In genomic region chr18:76821356-76821874, GRCh38 we compare ENCODE assay signal across 7 cellular contexts. TPM values are rescaled to one million over a fixed set of nuclear protein-coding genes. Genes with fewer than 3 reads are reported as not detected.
A peak's percentile ranks its signal among the peaks of the same experiment; 100 is the strongest.
DNase-seq lines count a peak whose midpoint lies in the region; ATAC-seq, FAIRE-seq and TF ChIP-seq lines count a peak whose summit lies in the region.

No MANE protein-coding gene starts in this region.

- in situ Hi-C loops in GM12878 (cut with MboI), result no loop called here

- no TSS peak for BruUV-seq in GM12878 (replicated peaks; lab: Mats Ljungman, UMichigan)

- no peak for FAIRE-seq in GM12878 (lab: Jason Lieb, UNC)

- no peak for DNase-seq in Jurkat, Clone E6-1 (ENCODE audit: low read depth, low spot score)
- DNase-seq in GM12878 (ENCODE audit: low read depth, low spot score) (no peak), lung (ENCODE audit: low spot score) (no peak), aorta (no peak), GM03348 (ENCODE audit: low spot score) (no peak), pons (ENCODE audit: low spot score) (no peak)

- peaks cover 7% of the 10 kb centered on the region for H3K4me1 ChIP-seq in GM12878 (ENCODE audit: control insufficient read depth, insufficient read depth, low read length)
- H3K4me1 ChIP-seq in lung (ENCODE audit: control insufficient read depth in 2 of 2, insufficient read depth in 2 of 2, low read length in 2 of 2), result peaks cover 4 to 10% of the 10 kb centered on the region in 2 donors
- H3K4me1 ChIP-seq in aorta (ENCODE audit: control insufficient read depth in 1 of 2, insufficient read depth in 2 of 2, low read length in 2 of 2), result peaks cover 0 to 3% of the 10 kb centered on the region in 2 donors

- CTCF ChIA-PET in GM12878 (lab: Yijun Ruan, JAX), result interaction anchor here (1.0 to 5.8 kb wide), 5 partner anchors 9 to 160 kb away, joined by 3 to 90 read pairs (median 4); no protein-coding TSS in a partner anchor

- intact Hi-C loops in GM12878 (cut with micrococcal nuclease; ENCODE audit: unreplicated experiment) (loop anchor here (5.0 to 10.0 kb wide), 3 partner anchors 236 to 327 kb away; partner anchors contain the start of gene ZNF516), aorta (cut with DNase I) (no loop called here)

- H3K9me3 ChIP-seq in GM12878 (replicated peaks; ENCODE audit: control insufficient read depth, insufficient read depth, low read length) (no peaks in the 10 kb centered on the region), lung (ENCODE audit: control insufficient read depth in 2 of 2, insufficient read depth in 1 of 2, low read length in 1 of 2) (no peaks in the 10 kb centered on the region), aorta (ENCODE audit: control insufficient read depth, low read length) (no peaks in the 10 kb centered on the region)

- H3K4me3 ChIP-seq in Jurkat, Clone E6-1 (ENCODE audit: low read length), result peak overlapping the region; percentile 94
- H3K4me3 ChIP-seq in GM12878 (peak overlapping the region; percentile 100), lung (peak overlapping the region; percentile 96), aorta (ENCODE audit: low read length in 2 of 2) (peak overlapping the region; percentile 67 to 83)

- POLR2A ChIA-PET in GM12878 (lab: Charles Lee), result interaction anchor here (0.5 to 1.4 kb wide), 5 partner anchors 9 to 328 kb away, joined by 3 to 5 read pairs (median 3); no protein-coding TSS in a partner anchor

- 0 out of 4 replicates have a peak, but pooled peaks cover 0 to 2% of the 10 kb centered on the region in 2 experiments for H3K36me3 ChIP-seq in GM12878 (ENCODE audit: control insufficient read depth in 2 of 2, insufficient read depth in 2 of 2, low read length in 1 of 2)
- H3K36me3 ChIP-seq in lung (ENCODE audit: control insufficient read depth in 2 of 2, insufficient read depth in 2 of 2, low read length in 2 of 2), result peaks cover 0 to under 1% of the 10 kb centered on the region in 2 donors
- H3K36me3 ChIP-seq in aorta (ENCODE audit: control insufficient read depth in 1 of 2, insufficient read depth in 2 of 2, low read length in 1 of 2), result no peaks in the 10 kb centered on the region

- peak overlapping the region; percentile 71 for H2AFZ ChIP-seq in GM12878 (ENCODE audit: control insufficient read depth, low read depth, low read length)

- ATAC-seq in GM19043 (IDR thresholded peaks at IDR 0.05; ENCODE audit: low read depth, unreplicated experiment) (peak; percentile 11), GM12878 (peak; percentile 42), lung (ENCODE audit: insufficient read depth, low FRiP score) (peak; percentile 12), aorta (ENCODE audit: low FRiP score) (no peak)

- RAD21 ChIA-PET in GM12878 (lab: Charles Lee; ENCODE audit: unreplicated experiment), result interaction anchor here (1.0 to 1.8 kb wide), 3 partner anchors 7 to 9 kb away, joined by 4 to 5 read pairs (median 4); no protein-coding TSS in a partner anchor

- TF ChIP-seq CTCF in GM12878 (IDR thresholded peaks at IDR 0.05 in 2 of 3, conservative IDR thresholded peaks at IDR 0.05 in 1 of 3; ENCODE audit: control insufficient read depth in 2 of 3, extremely low read depth in 1 of 3, insufficient read depth in 1 of 3, low read depth in 3 of 3, low read length in 3 of 3) (no peak), lung (IDR thresholded peaks at IDR 0.05; ENCODE audit: control extremely low read depth, extremely low read depth) (no peak)

- TF ChIP-seq RAD21 in GM12878 (IDR thresholded peaks at IDR 0.05; ENCODE audit: insufficient read depth, low read depth, low read length), result no peak

- peak overlapping the region; percentile 68 for H3K4me2 ChIP-seq in GM12878 (ENCODE audit: control insufficient read depth, insufficient read depth)

- H4K20me1 ChIP-seq in GM12878 (ENCODE audit: control insufficient read depth, insufficient read depth), result no peaks in the 10 kb centered on the region

- TF ChIP-seq EP300 in GM12878 (IDR thresholded peaks at IDR 0.05; ENCODE audit: borderline replicate concordance in 1 of 2, control insufficient read depth in 1 of 2, low read depth in 2 of 2, low read length in 2 of 2), result no peak

- H3K79me2 ChIP-seq in GM12878 (ENCODE audit: control insufficient read depth, insufficient read depth, low read length), result peaks cover 78% of the 10 kb centered on the region

- under 1% methylated on average over 12 of the region's 12 CpGs for WGBS in GM12878 (ENCODE audit: insufficient coverage, insufficient replicate concordance, low lambda C conversion rate, missing lambda C conversion rate)
- 0 to 2% methylated on average over 12 of the region's 12 CpGs for WGBS in lung, 2 donors
- WGBS in aorta, 2 donors, result 1% methylated on average over 12 of the region's 12 CpGs

- peak overlapping the region; percentile 94 for H3K9ac ChIP-seq in GM12878 (ENCODE audit: control insufficient read depth, insufficient read depth, low read length)

- SMC1A ChIA-PET in GM12878 (lab: Charles Lee; ENCODE audit: uncharacterized antibody, unreplicated experiment), result interaction anchor here (0.6 to 3.1 kb wide), 6 partner anchors 8 to 161 kb away, joined by 3 to 27 read pairs (median 4); no protein-coding TSS in a partner anchor

- no peak for TF ChIP-seq POLR2A in GM12878 (IDR thresholded peaks at IDR 0.05; ENCODE audit: low read depth, low read length)

- H3K27ac ChIP-seq in GM12878 (ENCODE audit: control insufficient read depth, insufficient read depth), result peak overlapping the region; percentile 95
- H3K27ac ChIP-seq in lung (ENCODE audit: low read depth in 1 of 2, low read length in 1 of 2), result peak overlapping the region; percentile 99
- peak overlapping the region in 1 of 2 donors; percentile 86 for H3K27ac ChIP-seq in aorta (ENCODE audit: low read depth in 1 of 2, low read length in 2 of 2)

- H3K27me3 ChIP-seq in GM12878 (replicated peaks in 1 of 2; ENCODE audit: control insufficient read depth in 2 of 2, insufficient read depth in 2 of 2, low read length in 1 of 2) (no peaks in the 10 kb centered on the region), lung (ENCODE audit: control insufficient read depth, insufficient read depth) (no peaks in the 10 kb centered on the region), aorta (ENCODE audit: control insufficient read depth in 1 of 2, insufficient read depth in 2 of 2, low read length in 1 of 2) (no peaks in the 10 kb centered on the region)

TF ChIP-seq in GM12878, 131 proteins besides CTCF, POLR2A, EP300 and RAD21 (continues in another document):
- TF ChIP-seq YY1 (IDR thresholded peaks at IDR 0.05; ENCODE audit: low read depth, low read length), result peak; percentile 45; the same call in 1 of the 2 replicates
- no peak for TF ChIP-seq E4F1 (IDR thresholded peaks at IDR 0.05; ENCODE audit: borderline replicate concordance, partially characterized antibody)
- TF ChIP-seq SIN3A (IDR thresholded peaks at IDR 0.05; ENCODE audit: low read depth, low read length), result peak; percentile 65; the same call in 1 of the 2 replicates
- TF ChIP-seq MTA3 (IDR thresholded peaks at IDR 0.05; ENCODE audit: borderline replicate concordance, low read length), result peak; percentile 58; the same call in 1 of the 2 replicates

RNA-seq across cellular contexts. Expression of gene ZNF236, which starts 0.9 kb away (rescaled TPM):
- polyA plus RNA-seq in Jurkat, Clone E6-1 (2012; ENCODE audit: insufficient read depth, insufficient read length), result 7.0 TPM
- total RNA-seq in GM12878 (2013; cell fraction: nucleolus; rRNA removed), result 66.1 and 67.1 TPM in 2 replicates
- total RNA-seq in GM12878 (2014; rRNA removed) (7.6 and 8.2 TPM in 2 replicates), GM12878 (2014; rRNA removed; fragmentation: Illumina TruSeq; extraction: Trizol) (7.1 and 8.2 TPM in 2 replicates), GM12878 (2021) (14.4 and 15.0 TPM in 2 replicates), lung (10 to 100 TPM; 15.1 to 23.1 TPM), aorta (10 to 100 TPM; 17.2 to 23.6 TPM)
- 2.4 TPM for polyA plus RNA-seq in GM12878 (2011; ENCODE audit: low read depth)
- polyA plus RNA-seq in GM12878 (2011; rRNA removed) (4.6 and 6.0 TPM in 2 replicates), GM12878 (2014; fragmentation: Illumina TruSeq; extraction: Trizol) (5.3 and 5.4 TPM in 2 replicates), GM12878 (2014; fragmentation: Nextera tagmentation; extraction: Ambion mirVana) (1 to 10 TPM; 1.0 to 1.3 TPM), GM12878 (2014; rRNA removed) (6.1 and 6.5 TPM in 2 replicates), GM12878 (2016; fragmentation: Nextera tagmentation; extraction: Ambion mirVana) (1 to 10 TPM; 5.7 to 5.8 TPM), lung (1 to 10 TPM; 2.4 to 2.5 TPM), aorta (1 to 10 TPM in 1 of 2 donors, under 1 TPM in 1; 0.38 to 2.9 TPM)
- 4.5 and 5.1 TPM in 2 replicates for polyA plus RNA-seq in GM12878 (2011; cell fraction: cytosol; rRNA removed)
- 24.3 and 24.5 TPM in 2 replicates for polyA plus RNA-seq in GM12878 (2011; cell fraction: nucleus; rRNA removed)
- polyA plus RNA-seq in GM12878 (2012), result 3.1 and 4.3 TPM in 2 replicates
- 31.3 and 34.7 TPM in 2 replicates for polyA minus RNA-seq in GM12878 (2011; rRNA and poly(A)+ RNA removed)
- 8.6 and 13.2 TPM in 2 replicates for polyA minus RNA-seq in GM12878 (2011; cell fraction: cytosol; rRNA and poly(A)+ RNA removed)
- 48.0 and 85.9 TPM in 2 replicates for polyA minus RNA-seq in GM12878 (2011; cell fraction: nucleus; rRNA and poly(A)+ RNA removed)
